ENCODE assay signal across 12 cellular contexts in genomic region chr19:18150776-18151624, GRCh38. TPM values are rescaled to one million over a fixed set of nuclear protein-coding genes. Genes with fewer than 3 reads are reported as not detected.
A peak's percentile ranks its signal among the peaks of the same experiment; 100 is the strongest.
DNase-seq lines count a peak whose midpoint lies in the region; ATAC-seq, FAIRE-seq and TF ChIP-seq lines count a peak whose summit lies in the region.
"Had no signal": no experiment of that assay in that cellular context is flagged by ENCODE, and none has a peak within 500 bp of the region (broad histone marks: within the 10 kb centered on the region; RNA-seq: fewer than 3 reads in every experiment).

No MANE protein-coding gene starts in this region.

- H4K20me1 ChIP-seq in KMS-11 (ENCODE audit: insufficient read depth) (no peaks in the 10 kb centered on the region), GM12878 (ENCODE audit: control insufficient read depth, insufficient read depth) (no peaks in the 10 kb centered on the region)

- CTCF ChIA-PET in GM12878 (lab: Yijun Ruan, JAX): interaction anchor here (0.8 to 3.0 kb wide), 13 partner anchors 10 to 129 kb away, joined by 3 to 48 read pairs (median 5); partner anchors contain the start of genes IL12RB1 and MAST3

- POLR2A ChIA-PET in GM12878 (lab: Charles Lee): interaction anchor here (0.5 to 1.9 kb wide), 11 partner anchors 9 to 83 kb away, joined by 3 to 11 read pairs (median 3); no protein-coding TSS in a partner anchor

- H3K9me3 ChIP-seq in GM12878 (replicated peaks; ENCODE audit: control insufficient read depth, insufficient read depth, low read length): no peaks in the 10 kb centered on the region
- no peaks in the 10 kb centered on the region for H3K9me3 ChIP-seq in mucosa of rectum (ENCODE audit: control insufficient read depth in 2 of 2, low read length in 2 of 2)
- no peaks in the 10 kb centered on the region for H3K9me3 ChIP-seq in upper lobe of left lung
- H3K9me3 ChIP-seq: ascending aorta had no signal

- H3K4me3 ChIP-seq in KMS-11 (IDR thresholded peaks at IDR 0.05; ENCODE audit: insufficient read depth, low read depth, low read length) (no peak overlapping the region), GM12878 (peak overlapping the region; percentile 33; the same call in 1 of the 2 replicates), mucosa of rectum (ENCODE audit: low read length in 2 of 2) (peak overlapping the region in 1 of 2 donors; percentile 86), upper lobe of left lung (no peak overlapping the region)

- peak overlapping the region in 4 of 7 donors; percentile 54 to 98 (median 96) for H3K27ac Mint-ChIP-seq in CD14-positive monocyte

- H3K36me3 Mint-ChIP-seq in CD14-positive monocyte: peaks cover 33 to 53% of the 10 kb centered on the region in 2 donors

- H3K4me2 ChIP-seq in KMS-11: peak overlapping the region; percentile 85
- H3K4me2 ChIP-seq in GM12878 (ENCODE audit: control insufficient read depth, insufficient read depth): peak overlapping the region; percentile 94

- H3K9ac ChIP-seq in KMS-11 (no peak overlapping the region), GM12878 (ENCODE audit: control insufficient read depth, insufficient read depth, low read length) (0 out of 2 replicates have a peak overlapping the region, but pooled peaks have one; percentile 79), mucosa of rectum (ENCODE audit: low read depth in 1 of 2, low read length in 2 of 2) (peak overlapping the region; percentile 34 to 58)

- DNase-seq in CD14-positive monocyte (ENCODE audit: low spot score): no peak
- DNase-seq in GM12878 (ENCODE audit: low read depth, low spot score): no peak
- DNase-seq in NCI-H2081 treated with DMSO at 0.1 percent for 48 hours (lab: John Stamatoyannopoulos, UW): no peak
- DNase-seq in islet precursor cell: no peak
- DNase-seq in upper lobe of left lung: no peak
- DNase-seq: GOT3; NCI-H226; stimulated activated CD4-positive, alpha-beta T cell treated with anti-CD3 and anti-CD28 coated beads, Interleukin-4, amount 100 ng/mL, for 24 hours had no signal

- no peak for FAIRE-seq in GM12878 (lab: Jason Lieb, UNC)

- TF ChIP-seq POLR2A in GM12878 (IDR thresholded peaks at IDR 0.05; ENCODE audit: low read depth, low read length) (peak; percentile 41; the same call in 1 of the 2 replicates), upper lobe of left lung (IDR thresholded peaks at IDR 0.05) (no peak)

- H3K36me3 ChIP-seq in KMS-11 (ENCODE audit: insufficient read depth) (no peaks in the 10 kb centered on the region), GM12878 (ENCODE audit: control insufficient read depth in 2 of 2, insufficient read depth in 2 of 2, low read length in 1 of 2) (peaks cover 2 to 6% of the 10 kb centered on the region in 2 experiments; a peak in 3 of 4 replicates), mucosa of rectum (ENCODE audit: control insufficient read depth in 2 of 2, insufficient read depth in 2 of 2, low read length in 2 of 2) (peaks cover 6 to 12% of the 10 kb centered on the region in 2 donors), upper lobe of left lung (peaks cover 0 to 31% (median 25%) of the 10 kb centered on the region in 4 donors)

- H3K4me1 ChIP-seq in KMS-11 (ENCODE audit: low read depth, poor library complexity, severe bottlenecking) (peaks cover 13% of the 10 kb centered on the region), GM12878 (ENCODE audit: control insufficient read depth, insufficient read depth, low read length) (peaks cover 15% of the 10 kb centered on the region), mucosa of rectum (ENCODE audit: control insufficient read depth in 2 of 2, insufficient read depth in 2 of 2, low read length in 2 of 2) (peaks cover 25 to 31% of the 10 kb centered on the region in 2 donors), upper lobe of left lung (peaks cover 24 to 37% (median 27%) of the 10 kb centered on the region in 4 donors)

- peak overlapping the region; percentile 87 to 93 for H3K4me3 Mint-ChIP-seq in CD14-positive monocyte

- H3K27ac ChIP-seq in KMS-11 (no peak overlapping the region; the same call in 1 of the 2 replicates), GM12878 (ENCODE audit: control insufficient read depth, insufficient read depth) (peak overlapping the region; percentile 88), mucosa of rectum (ENCODE audit: low read depth in 2 of 2, low read length in 2 of 2) (no peak overlapping the region), upper lobe of left lung (peak overlapping the region in 2 of 4 donors; percentile 92 to 96)

- TF ChIP-seq EP300 in GM12878 (IDR thresholded peaks at IDR 0.05; ENCODE audit: borderline replicate concordance in 1 of 2, control insufficient read depth in 1 of 2, low read depth in 2 of 2, low read length in 2 of 2) (no peak), upper lobe of left lung (IDR thresholded peaks at IDR 0.05) (no peak)

- peaks cover 0 to 2% (median 1%) of the 10 kb centered on the region in 3 donors for H3K27me3 Mint-ChIP-seq in CD14-positive monocyte (ENCODE audit: low read depth in 3 of 3)

- in situ Hi-C loops in GM12878 (cut with MboI): no loop called here

- H3K79me2 ChIP-seq in KMS-11 (ENCODE audit: insufficient read depth, low read depth) (no peaks in the 10 kb centered on the region), GM12878 (ENCODE audit: control insufficient read depth, insufficient read depth, low read length) (peaks cover 11% of the 10 kb centered on the region)

- intact Hi-C loops in CD14-positive monocyte (cut with micrococcal nuclease) (loop anchor here (5.0 to 10.0 kb wide), 4 partner anchors 34 to 144 kb away; partner anchors contain the start of genes ARRDC2 (in 1 of the 2), MPV17L2 (in 1 of the 2) and RAB3A (in 1 of the 2)), GM12878 (cut with micrococcal nuclease; ENCODE audit: unreplicated experiment) (no loop called here)

- H3K27me3 ChIP-seq in KMS-11 (ENCODE audit: insufficient read depth, low read depth) (no peaks in the 10 kb centered on the region), GM12878 (replicated peaks in 1 of 2; ENCODE audit: control insufficient read depth in 2 of 2, insufficient read depth in 2 of 2, low read length in 1 of 2) (no peaks in the 10 kb centered on the region), mucosa of rectum (ENCODE audit: control insufficient read depth in 2 of 2, insufficient read depth in 2 of 2, low read length in 2 of 2) (no peaks in the 10 kb centered on the region), upper lobe of left lung (no peaks in the 10 kb centered on the region)
- H3K27me3 ChIP-seq: ascending aorta had no signal

- RAD21 ChIA-PET in GM12878 (lab: Charles Lee; ENCODE audit: unreplicated experiment): interaction anchor here (0.5 to 1.9 kb wide), 7 partner anchors 17 to 62 kb away, joined by 3 to 9 read pairs (median 5); partner anchors contain the start of gene MAST3

- TF ChIP-seq RAD21 in GM12878 (IDR thresholded peaks at IDR 0.05; ENCODE audit: insufficient read depth, low read depth, low read length): no peak

- peaks cover 0 to 3% (median 0%) of the 10 kb centered on the region in 7 donors for H3K9me3 Mint-ChIP-seq in CD14-positive monocyte

- 85% methylated on average over 18 of the region's 18 CpGs for WGBS in GM12878 (ENCODE audit: insufficient coverage, insufficient replicate concordance, low lambda C conversion rate, missing lambda C conversion rate)
- 92 to 96% methylated on average over 6 to 18 of the region's 18 CpGs for WGBS in upper lobe of left lung, 2 donors

- no peak for TF ChIP-seq CTCF in CD14-positive monocyte (IDR thresholded peaks at IDR 0.05)
- no peak for TF ChIP-seq CTCF in KMS-11 (conservative IDR thresholded peaks at IDR 0.05; ENCODE audit: low read depth, low read length)
- no peak for TF ChIP-seq CTCF in GM12878 (IDR thresholded peaks at IDR 0.05 in 2 of 3, conservative IDR thresholded peaks at IDR 0.05 in 1 of 3; ENCODE audit: control insufficient read depth in 2 of 3, extremely low read depth in 1 of 3, insufficient read depth in 1 of 3, low read depth in 3 of 3, low read length in 3 of 3)
- TF ChIP-seq CTCF in upper lobe of left lung (IDR thresholded peaks at IDR 0.05): no peak

- H3K4me1 Mint-ChIP-seq in CD14-positive monocyte: peaks cover 23% of the 10 kb centered on the region

- BruUV-seq in GM12878 (replicated peaks; lab: Mats Ljungman, UMichigan): TSS peak; percentile 36

- SMC1A ChIA-PET in GM12878 (lab: Charles Lee; ENCODE audit: uncharacterized antibody, unreplicated experiment): interaction anchor here (0.7 to 2.3 kb wide), 10 partner anchors 9 to 214 kb away, joined by 3 to 7 read pairs (median 3); no protein-coding TSS in a partner anchor

- ATAC-seq in GM12878 (no peak), GM18870 (IDR thresholded peaks at IDR 0.05; ENCODE audit: unreplicated experiment) (no peak), upper lobe of left lung (ENCODE audit: low FRiP score in 2 of 2) (no peak)

- peak overlapping the region; percentile 55; the same call in 1 of the 2 replicates for H2AFZ ChIP-seq in KMS-11 (ENCODE audit: low read depth)
- no peak overlapping the region for H2AFZ ChIP-seq in GM12878 (ENCODE audit: control insufficient read depth, low read depth, low read length)

RNA-seq across cellular contexts. Expression of gene PIK3R2, which starts 2.0 kb away (rescaled TPM):
- polyA plus RNA-seq in CD14-positive monocyte (1 to 10 TPM in 1 of 2 donors, under 1 TPM in 1; 0.99 to 2.0 TPM), GM12878 (2011; rRNA removed) (2.9 and 6.4 TPM in 2 replicates), GM12878 (2014; fragmentation: Illumina TruSeq; extraction: Trizol) (0.73 and 3.4 TPM in 2 replicates), GM12878 (2014; fragmentation: Nextera tagmentation; extraction: Ambion mirVana) (under 1 TPM; 0.26 to 0.75 TPM), GM12878 (2014; rRNA removed) (5.2 and 5.8 TPM in 2 replicates), GM12878 (2016; fragmentation: Nextera tagmentation; extraction: Ambion mirVana) (1 to 10 TPM; 1.1 TPM)
- 11.5 and 13.9 TPM in 2 replicates for total RNA-seq in GM12878 (2013; cell fraction: nucleolus; rRNA removed)
- total RNA-seq in GM12878 (2014; rRNA removed) (6.3 and 8.0 TPM in 2 replicates), GM12878 (2014; rRNA removed; fragmentation: Illumina TruSeq; extraction: Trizol) (1.9 and 3.9 TPM in 2 replicates), GM12878 (2021) (22.6 and 23.3 TPM in 2 replicates), upper lobe of left lung (10 to 100 TPM; 11.0 to 65.1 (median 30.3) TPM)
- polyA plus RNA-seq in GM12878 (2011; ENCODE audit: low read depth): 4.0 TPM
- polyA plus RNA-seq in GM12878 (2011; cell fraction: cytosol; rRNA removed): 5.3 and 6.3 TPM in 2 replicates
- 10.3 and 15.7 TPM in 2 replicates for polyA plus RNA-seq in GM12878 (2011; cell fraction: nucleus; rRNA removed)
- polyA plus RNA-seq in GM12878 (2012): 6.4 and 8.5 TPM in 2 replicates
- 6.4 and 9.5 TPM in 2 replicates for polyA minus RNA-seq in GM12878 (2011; rRNA and poly(A)+ RNA removed)
- polyA minus RNA-seq in GM12878 (2011; cell fraction: cytosol; rRNA and poly(A)+ RNA removed): 2.9 and 8.8 TPM in 2 replicates
- polyA minus RNA-seq in GM12878 (2011; cell fraction: nucleus; rRNA and poly(A)+ RNA removed): 2.1 and 3.8 TPM in 2 replicates

RNA-seq across cellular contexts. Expression of gene IFI30, which starts 22.6 kb away (rescaled TPM):
- polyA plus RNA-seq in CD14-positive monocyte (1,000 to 10,000 TPM; 4,550 to 6,022 TPM), GM12878 (2011; rRNA removed) (232 and 365 TPM in 2 replicates), GM12878 (2014; fragmentation: Illumina TruSeq; extraction: Trizol) (147 and 257 TPM in 2 replicates), GM12878 (2014; fragmentation: Nextera tagmentation; extraction: Ambion mirVana) (1,000 to 10,000 TPM; 1,054 to 1,112 TPM), GM12878 (2014; rRNA removed) (492 and 678 TPM in 2 replicates), GM12878 (2016; fragmentation: Nextera tagmentation; extraction: Ambion mirVana) (100 to 1,000 TPM; 445 to 456 TPM)
- total RNA-seq in GM12878 (2013; cell fraction: nucleolus; rRNA removed): 168 and 207 TPM in 2 replicates
- total RNA-seq in GM12878 (2014; rRNA removed) (747 and 845 TPM in 2 replicates), GM12878 (2014; rRNA removed; fragmentation: Illumina TruSeq; extraction: Trizol) (221 and 225 TPM in 2 replicates), GM12878 (2021) (301 and 314 TPM in 2 replicates), upper lobe of left lung (100 to 1,000 TPM; 228 to 764 (median 476) TPM)
- 218 TPM for polyA plus RNA-seq in GM12878 (2011; ENCODE audit: low read depth)
- polyA plus RNA-seq in GM12878 (2011; cell fraction: cytosol; rRNA removed): 606 and 650 TPM in 2 replicates
- polyA plus RNA-seq in GM12878 (2011; cell fraction: nucleus; rRNA removed): 189 and 350 TPM in 2 replicates
- 260 and 337 TPM in 2 replicates for polyA plus RNA-seq in GM12878 (2012)
- polyA minus RNA-seq in GM12878 (2011; rRNA and poly(A)+ RNA removed): 327 and 421 TPM in 2 replicates
- polyA minus RNA-seq in GM12878 (2011; cell fraction: cytosol; rRNA and poly(A)+ RNA removed): 126 and 162 TPM in 2 replicates
- 67.9 and 87.0 TPM in 2 replicates for polyA minus RNA-seq in GM12878 (2011; cell fraction: nucleus; rRNA and poly(A)+ RNA removed)

RNA-seq across cellular contexts. Expression of gene MPV17L2, which starts 42.0 kb away (rescaled TPM):
- polyA plus RNA-seq in CD14-positive monocyte: 10 to 100 TPM; 14.3 to 15.0 TPM
- total RNA-seq in GM12878 (2013; cell fraction: nucleolus; rRNA removed): 3.3 and 7.4 TPM in 2 replicates
- total RNA-seq in GM12878 (2014; rRNA removed): 26.7 and 32.0 TPM in 2 replicates
- total RNA-seq in GM12878 (2014; rRNA removed; fragmentation: Illumina TruSeq; extraction: Trizol): 13.6 and 15.4 TPM in 2 replicates
- 17.9 and 19.9 TPM in 2 replicates for total RNA-seq in GM12878 (2021)
- polyA plus RNA-seq in GM12878 (2011; ENCODE audit: low read depth): 3.9 TPM
- 7.1 and 17.1 TPM in 2 replicates for polyA plus RNA-seq in GM12878 (2011; rRNA removed)
- 23.4 and 34.7 TPM in 2 replicates for polyA plus RNA-seq in GM12878 (2011; cell fraction: cytosol; rRNA removed)
- 12.4 and 16.0 TPM in 2 replicates for polyA plus RNA-seq in GM12878 (2011; cell fraction: nucleus; rRNA removed)
- 8.3 and 8.4 TPM in 2 replicates for polyA plus RNA-seq in GM12878 (2012)
- 10.4 and 25.9 TPM in 2 replicates for polyA plus RNA-seq in GM12878 (2014; fragmentation: Illumina TruSeq; extraction: Trizol)
- 1 to 10 TPM; 5.1 to 7.7 TPM for polyA plus RNA-seq in GM12878 (2014; fragmentation: Nextera tagmentation; extraction: Ambion mirVana)
- 39.4 and 44.5 TPM in 2 replicates for polyA plus RNA-seq in GM12878 (2014; rRNA removed)
- 10 to 100 TPM; 46.2 to 57.2 TPM for polyA plus RNA-seq in GM12878 (2016; fragmentation: Nextera tagmentation; extraction: Ambion mirVana)
- polyA minus RNA-seq in GM12878 (2011; rRNA and poly(A)+ RNA removed): 16.2 and 19.9 TPM in 2 replicates
- 6.1 and 7.6 TPM in 2 replicates for polyA minus RNA-seq in GM12878 (2011; cell fraction: cytosol; rRNA and poly(A)+ RNA removed)
- 2.9 and 7.6 TPM in 2 replicates for polyA minus RNA-seq in GM12878 (2011; cell fraction: nucleus; rRNA and poly(A)+ RNA removed)
- total RNA-seq in upper lobe of left lung: 10 to 100 TPM; 10.7 to 18.8 (median 13.3) TPM

RNA-seq across cellular contexts. Expression of gene RAB3A, which starts 52.8 kb away (rescaled TPM):
- polyA plus RNA-seq in CD14-positive monocyte (under 1 TPM; 0.55 to 0.56 TPM), GM12878 (2011; rRNA removed) (1.3 and 2.8 TPM in 2 replicates), GM12878 (2014; fragmentation: Illumina TruSeq; extraction: Trizol) (0.54 and 1.1 TPM in 2 replicates), GM12878 (2014; fragmentation: Nextera tagmentation; extraction: Ambion mirVana) (under 1 TPM in 1 of 2 experiments, not detected in 1; 0.07 TPM), GM12878 (2014; rRNA removed) (1.0 and 2.5 TPM in 2 replicates), GM12878 (2016; fragmentation: Nextera tagmentation; extraction: Ambion mirVana) (1 to 10 TPM; 1.6 to 2.0 TPM)
- total RNA-seq in GM12878 (2013; cell fraction: nucleolus; rRNA removed): 9.4 and 18.2 TPM in 2 replicates
- total RNA-seq in GM12878 (2014; rRNA removed) (0.98 and 1.2 TPM in 2 replicates), GM12878 (2014; rRNA removed; fragmentation: Illumina TruSeq; extraction: Trizol) (0.51 and 0.67 TPM in 2 replicates), GM12878 (2021) (2.9 and 3.5 TPM in 2 replicates), upper lobe of left lung (1 to 10 TPM in 5 of 6 donors, under 1 TPM in 1; 0.46 to 5.0 (median 3.4) TPM)
- polyA plus RNA-seq in GM12878 (2011; ENCODE audit: low read depth): 0.73 TPM
- 3.9 and 4.9 TPM in 2 replicates for polyA plus RNA-seq in GM12878 (2011; cell fraction: cytosol; rRNA removed)
- 9.4 and 10.2 TPM in 2 replicates for polyA plus RNA-seq in GM12878 (2011; cell fraction: nucleus; rRNA removed)
- 1.5 and 3.5 TPM in 2 replicates for polyA plus RNA-seq in GM12878 (2012)
- 13.7 and 23.1 TPM in 2 replicates for polyA minus RNA-seq in GM12878 (2011; rRNA and poly(A)+ RNA removed)
- polyA minus RNA-seq in GM12878 (2011; cell fraction: cytosol; rRNA and poly(A)+ RNA removed): 3.7 and 6.1 TPM in 2 replicates
- polyA minus RNA-seq in GM12878 (2011; cell fraction: nucleus; rRNA and poly(A)+ RNA removed): 8.9 and 16.6 TPM in 2 replicates

RNA-seq across cellular contexts. Expression of gene MAST3, which starts 53.4 kb away (rescaled TPM):
- polyA plus RNA-seq in CD14-positive monocyte (10 to 100 TPM in 1 of 2 donors, 1 to 10 TPM in 1; 6.8 to 12.4 TPM), GM12878 (2011; rRNA removed) (1.9 and 4.5 TPM in 2 replicates), GM12878 (2014; fragmentation: Illumina TruSeq; extraction: Trizol) (2.8 and 5.3 TPM in 2 replicates), GM12878 (2014; fragmentation: Nextera tagmentation; extraction: Ambion mirVana) (1 to 10 TPM; 3.5 to 8.5 TPM), GM12878 (2014; rRNA removed) (9.7 and 11.8 TPM in 2 replicates), GM12878 (2016; fragmentation: Nextera tagmentation; extraction: Ambion mirVana) (10 to 100 TPM in 1 of 2 experiments, 1 to 10 TPM in 1; 9.7 to 10.5 TPM)
- total RNA-seq in GM12878 (2013; cell fraction: nucleolus; rRNA removed): 26.5 and 29.4 TPM in 2 replicates
- total RNA-seq in GM12878 (2014; rRNA removed) (6.1 and 6.4 TPM in 2 replicates), GM12878 (2014; rRNA removed; fragmentation: Illumina TruSeq; extraction: Trizol) (2.7 and 3.0 TPM in 2 replicates), GM12878 (2021) (21.5 and 22.2 TPM in 2 replicates), upper lobe of left lung (10 to 100 TPM in 4 of 6 donors, 1 to 10 TPM in 2; 9.3 to 67.1 (median 27.5) TPM)
- polyA plus RNA-seq in GM12878 (2011; ENCODE audit: low read depth): 4.8 TPM
- 5.0 and 5.8 TPM in 2 replicates for polyA plus RNA-seq in GM12878 (2011; cell fraction: cytosol; rRNA removed)
- 22.0 and 27.3 TPM in 2 replicates for polyA plus RNA-seq in GM12878 (2011; cell fraction: nucleus; rRNA removed)
- polyA plus RNA-seq in GM12878 (2012): 9.5 and 13.3 TPM in 2 replicates
- 6.1 and 10.3 TPM in 2 replicates for polyA minus RNA-seq in GM12878 (2011; rRNA and poly(A)+ RNA removed)
- polyA minus RNA-seq in GM12878 (2011; cell fraction: cytosol; rRNA and poly(A)+ RNA removed): 7.2 and 7.9 TPM in 2 replicates
- polyA minus RNA-seq in GM12878 (2011; cell fraction: nucleus; rRNA and poly(A)+ RNA removed): 9.4 and 12.9 TPM in 2 replicates
